8 cellular contexts compared by ENCODE assay signal in genomic region chr9:137411670-137412380, GRCh38. TPM values are rescaled to one million over a fixed set of nuclear protein-coding genes. Genes with fewer than 3 reads are reported as not detected.
A peak's percentile ranks its signal among the peaks of the same experiment; 100 is the strongest.
DNase-seq lines count a peak whose midpoint lies in the region; ATAC-seq, FAIRE-seq and TF ChIP-seq lines count a peak whose summit lies in the region.

No MANE protein-coding gene starts in this region.

- H3K4me1 Mint-ChIP-seq in activated naive CD4-positive, alpha-beta T cell treated with anti-CD3 and anti-CD28 coated beads for 36 hours (ENCODE audit: low read depth): peaks cover 4% of the 10 kb centered on the region

- H3K36me3 Mint-ChIP-seq in activated naive CD4-positive, alpha-beta T cell treated with anti-CD3 and anti-CD28 coated beads for 36 hours (ENCODE audit: low read depth): no peaks in the 10 kb centered on the region

- peaks cover 8% of the 10 kb centered on the region for H3K4me1 ChIP-seq in colonic mucosa
- H3K4me1 ChIP-seq in mucosa of stomach (ENCODE audit: control insufficient read depth, insufficient read depth, low read length): peaks cover 32% of the 10 kb centered on the region

- H3K9me3 ChIP-seq in colonic mucosa (no peaks in the 10 kb centered on the region), mucosa of stomach (ENCODE audit: control insufficient read depth, low read length) (no peaks in the 10 kb centered on the region)

- H3K36me3 ChIP-seq in colonic mucosa (no peaks in the 10 kb centered on the region), mucosa of stomach (ENCODE audit: control insufficient read depth, insufficient read depth, low read length) (no peaks in the 10 kb centered on the region)

- no peak for ATAC-seq in GM19328 (IDR thresholded peaks at IDR 0.05; ENCODE audit: unreplicated experiment)

- DNase-seq in activated naive CD4-positive, alpha-beta T cell treated with anti-CD3 and anti-CD28 coated beads for 36 hours: peak; percentile 83
- DNase-seq in activated naive CD4-positive, alpha-beta T cell treated with anti-CD3 and anti-CD28 coated beads, Interleukin-2, amount 50 U/mL, for 16 hours: no peak
- peak; percentile 87 for DNase-seq in RCC 7860 (ENCODE audit: low spot score)
- DNase-seq in colonic mucosa: no peak
- DNase-seq in NCI-H187 (lab: John Stamatoyannopoulos, UW): no peak
- no peak for DNase-seq in pons (ENCODE audit: low spot score)

- peak overlapping the region; percentile 51 for H3K27ac ChIP-seq in colonic mucosa

- H3K9me3 Mint-ChIP-seq in activated naive CD4-positive, alpha-beta T cell treated with anti-CD3 and anti-CD28 coated beads for 36 hours: no peaks in the 10 kb centered on the region

- CTCF ChIA-PET in activated naive CD4-positive, alpha-beta T cell treated with anti-CD3 and anti-CD28 coated beads for 36 hours (lab: Charles Lee): interaction anchor here (1.0 kb wide), 1 partner anchor 11 kb away, joined by 3 read pairs; no protein-coding TSS in a partner anchor

- no peak overlapping the region for H3K4me3 Mint-ChIP-seq in activated naive CD4-positive, alpha-beta T cell treated with anti-CD3 and anti-CD28 coated beads for 36 hours

- H3K27me3 Mint-ChIP-seq in activated naive CD4-positive, alpha-beta T cell treated with anti-CD3 and anti-CD28 coated beads for 36 hours (ENCODE audit: low read depth): no peaks in the 10 kb centered on the region

- H3K9ac ChIP-seq in colonic mucosa (ENCODE audit: low read depth in 2 of 2, low read length in 2 of 2): peak overlapping the region; percentile 6 to 26
- peak overlapping the region; percentile 43 for H3K9ac ChIP-seq in mucosa of stomach (ENCODE audit: low read length)

- H3K27ac Mint-ChIP-seq in activated naive CD4-positive, alpha-beta T cell treated with anti-CD3 and anti-CD28 coated beads for 36 hours: no peak overlapping the region

- no peak overlapping the region for H3K4me3 ChIP-seq in colonic mucosa
- H3K4me3 ChIP-seq in mucosa of stomach (ENCODE audit: low read length): no peak overlapping the region

- no peak for TF ChIP-seq CTCF in colonic mucosa (IDR thresholded peaks at IDR 0.05)

- FAIRE-seq in RCC 7860 (lab: Jason Lieb, UNC): no peak

- H3K27me3 ChIP-seq in colonic mucosa (no peaks in the 10 kb centered on the region), mucosa of stomach (ENCODE audit: control insufficient read depth, insufficient read depth, low read length) (no peaks in the 10 kb centered on the region)

- intact Hi-C loops in activated naive CD4-positive, alpha-beta T cell treated with anti-CD3 and anti-CD28 coated beads for 36 hours (cut with micrococcal nuclease): loop anchor here (2.0 kb wide), 1 partner anchor 15 kb away; no protein-coding TSS in a partner anchor
- intact Hi-C loops in colonic mucosa (cut with DNase I): no loop called here

RNA-seq across cellular contexts. Expression of gene EXD3, which starts 11.1 kb away (rescaled TPM):
- total RNA-seq in activated naive CD4-positive, alpha-beta T cell treated with anti-CD3 and anti-CD28 coated beads for 36 hours: 10 to 100 TPM; 11.2 to 12.7 TPM
- total RNA-seq in colonic mucosa: 10 to 100 TPM; 34.9 to 36.4 TPM

RNA-seq across cellular contexts. Expression of gene NOXA1, which starts 11.4 kb away (rescaled TPM):
- 1 to 10 TPM; 1.0 to 1.2 TPM for total RNA-seq in activated naive CD4-positive, alpha-beta T cell treated with anti-CD3 and anti-CD28 coated beads for 36 hours
- 10 to 100 TPM; 27.5 to 29.3 TPM for total RNA-seq in colonic mucosa

RNA-seq across cellular contexts. Expression of gene ENTPD8, which starts 29.3 kb away (rescaled TPM):
- total RNA-seq in activated naive CD4-positive, alpha-beta T cell treated with anti-CD3 and anti-CD28 coated beads for 36 hours: not detected
- total RNA-seq in colonic mucosa: 10 to 100 TPM; 48.3 to 72.0 TPM

RNA-seq across cellular contexts. Expression of gene NSMF, which starts 47.3 kb away (rescaled TPM):
- 10 to 100 TPM; 33.2 to 35.7 TPM for total RNA-seq in activated naive CD4-positive, alpha-beta T cell treated with anti-CD3 and anti-CD28 coated beads for 36 hours
- total RNA-seq in colonic mucosa: 10 to 100 TPM; 33.7 to 47.8 TPM

Comparison
In these comparisons a context has a peak if more than half of its experiments do, and no peak if none do; other contexts are left out.
1. DNase-seq: peak in activated naive CD4-positive, alpha-beta T cell treated with anti-CD3 and anti-CD28 coated beads for 36 hours (single experiment) and RCC 7860 (single experiment); none in activated naive CD4-positive, alpha-beta T cell treated with anti-CD3 and anti-CD28 coated beads, Interleukin-2, amount 50 U/mL, for 16 hours (single experiment), colonic mucosa (single experiment), NCI-H187 (0 of 2) and pons (single experiment).
2. RNA of gene NOXA1, which starts 11.4 kb away (total RNA-seq): 27.5 to 29.3 TPM in colonic mucosa; 1.0 to 1.2 TPM in activated naive CD4-positive, alpha-beta T cell treated with anti-CD3 and anti-CD28 coated beads for 36 hours; every median in the first group is over 10 times any median in the second.
3. RNA of gene ENTPD8, which starts 29.3 kb away (total RNA-seq): 48.3 to 72.0 TPM in colonic mucosa; not detected in activated naive CD4-positive, alpha-beta T cell treated with anti-CD3 and anti-CD28 coated beads for 36 hours; every median in the first group is over 10 times any median in the second.